ENCODE assay signal across 8 cellular contexts in genomic region chr12:64673490-64674169, GRCh38.
DNase-seq lines count a peak whose midpoint lies in the region; ATAC-seq lines count a peak whose summit lies in the region.

No MANE protein-coding gene starts in this region.

- H3K36me3 ChIP-seq in esophagus (ENCODE audit: control insufficient read depth in 2 of 2, insufficient read depth in 2 of 2, low read length in 1 of 2) = no peaks in the 10 kb centered on the region
- no peaks in the 10 kb centered on the region for H3K36me3 ChIP-seq in trophoblast cell (ENCODE audit: control insufficient read depth in 1 of 2, insufficient read depth in 2 of 2, low read length in 2 of 2)

- ATAC-seq in stimulated activated effector memory CD8-positive, alpha-beta T cell treated with anti-CD3 and anti-CD28 coated beads, Interleukin-12 subunit alpha, Interleukin-12 subunit beta, amount 100 ng/mL, for 72 hours = no peak

- DNase-seq in NCI-H1417 (lab: John Stamatoyannopoulos, UW) (peak in 2 of 3 experiments; percentile 22 to 69), NCI-H1417 treated with DMSO at 0.1 percent for 48 hours (lab: John Stamatoyannopoulos, UW) (no peak), NCI-H748 treated with DMSO at 0.1 percent for 48 hours (lab: John Stamatoyannopoulos, UW) (peak; percentile 71), mucosa of gallbladder (ENCODE audit: low spot score) (no peak), trophoblast cell (no peak), head of caudate nucleus (no peak)
- DNase-seq in stimulated activated effector memory CD8-positive, alpha-beta T cell treated with anti-CD3 and anti-CD28 coated beads, Interleukin-12 subunit alpha, Interleukin-12 subunit beta, amount 100 ng/mL, for 72 hours (ENCODE audit: low spot score in 2 of 2) = no peak

- H3K36me3 Mint-ChIP-seq in stimulated activated effector memory CD8-positive, alpha-beta T cell treated with anti-CD3 and anti-CD28 coated beads, Interleukin-12 subunit alpha, Interleukin-12 subunit beta, amount 100 ng/mL, for 72 hours = peaks cover 13% of the 10 kb centered on the region

- H3K9me3 ChIP-seq in esophagus (ENCODE audit: control insufficient read depth in 2 of 2, insufficient read depth in 1 of 2, low read depth in 1 of 2, low read length in 1 of 2) = no peaks in the 10 kb centered on the region
- H3K9me3 ChIP-seq in trophoblast cell (ENCODE audit: insufficient read depth, low read depth, low read length) = no peaks in the 10 kb centered on the region

- no peak overlapping the region for H4K8ac ChIP-seq in trophoblast cell (ENCODE audit: low read depth, low read length)

- H3K4me3 ChIP-seq in esophagus (ENCODE audit: low read depth in 1 of 2, low read length in 2 of 2) = no peak overlapping the region
- H3K4me3 ChIP-seq in trophoblast cell (ENCODE audit: low read depth, low read length) = no peak overlapping the region

- H4K91ac ChIP-seq in trophoblast cell (ENCODE audit: low read depth, low read length) = no peak overlapping the region

- H3K14ac ChIP-seq in trophoblast cell (ENCODE audit: low read length) = no peak overlapping the region

- H2BK5ac ChIP-seq in trophoblast cell (ENCODE audit: low read depth, low read length, poor library complexity) = no peak overlapping the region

- no peak overlapping the region for H3K9ac ChIP-seq in trophoblast cell (ENCODE audit: low read length)

- peaks cover 2% of the 10 kb centered on the region for H3K79me1 ChIP-seq in trophoblast cell (ENCODE audit: low read length)

- no peak overlapping the region for H4K12ac ChIP-seq in trophoblast cell (ENCODE audit: low read depth, low read length)

- H3K27ac Mint-ChIP-seq in stimulated activated effector memory CD8-positive, alpha-beta T cell treated with anti-CD3 and anti-CD28 coated beads, Interleukin-12 subunit alpha, Interleukin-12 subunit beta, amount 100 ng/mL, for 72 hours = peak overlapping the region; percentile 95

- H3K4me1 Mint-ChIP-seq in stimulated activated effector memory CD8-positive, alpha-beta T cell treated with anti-CD3 and anti-CD28 coated beads, Interleukin-12 subunit alpha, Interleukin-12 subunit beta, amount 100 ng/mL, for 72 hours = peaks cover 73% of the 10 kb centered on the region

- H2BK120ac ChIP-seq in trophoblast cell (ENCODE audit: insufficient read depth, low read length, poor library complexity) = no peak overlapping the region

- peaks cover 6 to 10% of the 10 kb centered on the region in 2 donors for H3K4me1 ChIP-seq in esophagus (ENCODE audit: control insufficient read depth in 2 of 2, insufficient read depth in 2 of 2, low read length in 1 of 2)
- peaks cover 18 to 24% of the 10 kb centered on the region in 2 experiments for H3K4me1 ChIP-seq in trophoblast cell (ENCODE audit: control insufficient read depth in 1 of 2, insufficient read depth in 2 of 2, low read length in 2 of 2)

- H2AK5ac ChIP-seq in trophoblast cell (ENCODE audit: low read length) = no peak overlapping the region

- no peak overlapping the region for H2AFZ ChIP-seq in trophoblast cell (ENCODE audit: insufficient read depth, low read length, poor library complexity)

- H3K18ac ChIP-seq in trophoblast cell (ENCODE audit: low read length) = no peak overlapping the region

- H3K4me3 Mint-ChIP-seq in stimulated activated effector memory CD8-positive, alpha-beta T cell treated with anti-CD3 and anti-CD28 coated beads, Interleukin-12 subunit alpha, Interleukin-12 subunit beta, amount 100 ng/mL, for 72 hours = peak overlapping the region; percentile 68

- no peak overlapping the region for H3K4ac ChIP-seq in trophoblast cell (ENCODE audit: low read depth, low read length)

- H3K79me2 ChIP-seq in trophoblast cell (ENCODE audit: control insufficient read depth, insufficient read depth, low read length, poor library complexity) = peaks cover 2% of the 10 kb centered on the region

- no peak overlapping the region for H3K4me2 ChIP-seq in trophoblast cell (ENCODE audit: low read length)

- no peaks in the 10 kb centered on the region for H3K9me3 Mint-ChIP-seq in stimulated activated effector memory CD8-positive, alpha-beta T cell treated with anti-CD3 and anti-CD28 coated beads, Interleukin-12 subunit alpha, Interleukin-12 subunit beta, amount 100 ng/mL, for 72 hours

- intact Hi-C loops in head of caudate nucleus (cut with DNase I) = no loop called here

- H3K27ac ChIP-seq in esophagus (ENCODE audit: low read depth in 2 of 2, low read length in 1 of 2) (peak overlapping the region; percentile 11 to 49), trophoblast cell (ENCODE audit: low read depth, low read length) (no peak overlapping the region)

- H3K27me3 ChIP-seq in esophagus (ENCODE audit: control insufficient read depth in 1 of 2, insufficient read depth in 2 of 2, low read length in 2 of 2) (no peaks in the 10 kb centered on the region), trophoblast cell (ENCODE audit: insufficient read depth, low read length) (no peaks in the 10 kb centered on the region)

- no peak overlapping the region for H3K23ac ChIP-seq in trophoblast cell (ENCODE audit: low read length)

- WGBS in esophagus, 2 donors = 66 to 76% methylated on average over 9 of the region's 9 CpGs
- WGBS in trophoblast cell (ENCODE audit: extremely low coverage, insufficient coverage, insufficient read length) = no CpG with 5 or more reads among the region's 9 CpGs

- no peak overlapping the region for H2BK12ac ChIP-seq in trophoblast cell (ENCODE audit: low read length)

Comparison
In these comparisons a context has a peak if more than half of its experiments do, and no peak if none do; other contexts are left out.
1. DNase-seq: peak in NCI-H1417 (2 of 3) and NCI-H748 treated with DMSO at 0.1 percent for 48 hours (single experiment); none in NCI-H1417 treated with DMSO at 0.1 percent for 48 hours (single experiment), stimulated activated effector memory CD8-positive, alpha-beta T cell treated with anti-CD3 and anti-CD28 coated beads, Interleukin-12 subunit alpha, Interleukin-12 subunit beta, amount 100 ng/mL, for 72 hours (0 of 2), mucosa of gallbladder (single experiment), trophoblast cell (0 of 2) and head of caudate nucleus (0 of 42).